In genomic region chr1:87328121-87329050, GRCh38 we compare ENCODE assay signal across 8 cellular contexts. TPM values are rescaled to one million over a fixed set of nuclear protein-coding genes. Genes with fewer than 3 reads are reported as not detected.
DNase-seq lines count a peak whose midpoint lies in the region; ATAC-seq and TF ChIP-seq lines count a peak whose summit lies in the region.

A gene with protein sequence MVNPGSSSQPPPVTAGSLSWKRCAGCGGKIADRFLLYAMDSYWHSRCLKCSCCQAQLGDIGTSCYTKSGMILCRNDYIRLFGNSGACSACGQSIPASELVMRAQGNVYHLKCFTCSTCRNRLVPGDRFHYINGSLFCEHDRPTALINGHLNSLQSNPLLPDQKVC (plus strand): TSS chr1:87328880. CDS start chr1:87332016, 3,136 bp downstream.

- intact Hi-C loops in mammary epithelial cell (cut with micrococcal nuclease), result loop anchor here (1.0 to 2.0 kb wide), 3 partner anchors 102 to 733 kb away; no protein-coding TSS in a partner anchor

- TF ChIP-seq POLR2A in GM18951 (IDR thresholded peaks at IDR 0.05; ENCODE audit: extremely low read depth, insufficient read depth, insufficient read length), result peak; percentile 95

- peak; percentile 94 for DNase-seq in AG08396 (ENCODE audit: low spot score)
- peak; percentile 96 for DNase-seq in NCI-H2227 treated with DMSO at 0.1 percent for 48 hours (lab: John Stamatoyannopoulos, UW)
- peak; percentile 96 for DNase-seq in WERI-Rb-1
- peak; percentile 98 for DNase-seq in mammary epithelial cell

- H3K27me3 ChIP-seq in WERI-Rb-1 (ENCODE audit: insufficient read depth, low read depth, severe bottlenecking) (no peaks in the 10 kb centered on the region), mammary epithelial cell (ENCODE audit: insufficient read depth, low read length) (no peaks in the 10 kb centered on the region), iPS-20b (ENCODE audit: insufficient read depth, low read length) (no peaks in the 10 kb centered on the region)

- H3K4me2 ChIP-seq in mammary epithelial cell (ENCODE audit: insufficient read depth, low read depth, low read length), result peak within 1 kb of the TSS; percentile 97

- H3K36me3 ChIP-seq in WERI-Rb-1 (peaks cover 16% of the 10 kb centered on the region), mammary epithelial cell (ENCODE audit: insufficient read depth, low read length) (no peaks in the 10 kb centered on the region), iPS-20b (ENCODE audit: insufficient read depth, low read depth, low read length) (peaks cover 14% of the 10 kb centered on the region)

- WGBS in mammary epithelial cell (ENCODE audit: low coverage, missing lambda C conversion rate), result 4% methylated on average over 24 of the region's 110 CpGs

- no peaks in the 10 kb centered on the region for H4K20me1 ChIP-seq in mammary epithelial cell (ENCODE audit: insufficient read depth, low read length)

- H3K9ac ChIP-seq in mammary epithelial cell (ENCODE audit: insufficient read depth, low read length) (peak within 1 kb of the TSS; percentile 86), iPS-20b (ENCODE audit: low read depth, low read length) (peak within 1 kb of the TSS; percentile 80)

- H3K9me3 ChIP-seq in WERI-Rb-1 (ENCODE audit: severe bottlenecking) (no peaks in the 10 kb centered on the region), mammary epithelial cell (replicated peaks; ENCODE audit: insufficient read depth, low read length) (no peaks in the 10 kb centered on the region), iPS-20b (ENCODE audit: insufficient read depth, low read depth, low read length) (no peaks in the 10 kb centered on the region)

- CTCF ChIA-PET in mammary epithelial cell (lab: Charles Lee; ENCODE audit: low non-redundant PET), result interaction anchor here (0.6 to 0.7 kb wide), 2 partner anchors 36 to 733 kb away, joined by 5 to 10 read pairs; no protein-coding TSS in a partner anchor

- dilution Hi-C loops in mammary epithelial cell (cut with HindIII; ENCODE audit: low sequenced_read_pairs), result no loop called here

- peak within 1 kb of the TSS; percentile 87 for H3K4me3 ChIP-seq in WERI-Rb-1 (ENCODE audit: low read depth, low read length)
- peak within 1 kb of the TSS; percentile 72 to 92 (median 82) for H3K4me3 ChIP-seq in mammary epithelial cell (replicated peaks in 1 of 3; ENCODE audit: insufficient read depth in 1 of 3, low read depth in 2 of 3, low read length in 3 of 3)
- H3K4me3 ChIP-seq in iPS-20b (ENCODE audit: low read length), result peak within 1 kb of the TSS; percentile 93
- peak within 1 kb of the TSS; percentile 66 to 86 (median 78) for H3K4me3 ChIP-seq in skin epidermis

- in situ Hi-C loops in GM18951 (cut with MboI; ENCODE audit: low sequenced_read_pairs, unreplicated experiment) (no loop called here), mammary epithelial cell (cut with MboI; ENCODE audit: low sequenced_read_pairs in 2 of 2) (loop anchor here in 1 of 2 donors (10.0 to 25.0 kb wide), 2 partner anchors 626 to 734 kb away; no protein-coding TSS in a partner anchor)

- TF ChIP-seq CTCF in WERI-Rb-1 (IDR thresholded peaks at IDR 0.05; ENCODE audit: low read depth, low read length) (no peak), mammary epithelial cell (conservative IDR thresholded peaks at IDR 0.05 in 1 of 2, IDR thresholded peaks at IDR 0.05 in 1 of 2; ENCODE audit: extremely low read depth in 1 of 2, insufficient read depth in 1 of 2, low read depth in 1 of 2, low read length in 2 of 2) (no peak)

- BruUV-seq in mammary epithelial cell (replicated peaks; lab: Mats Ljungman, UMichigan), result no TSS peak

- H3K4me1 ChIP-seq in mammary epithelial cell (ENCODE audit: insufficient read depth, low read length) (peaks cover 15% of the 10 kb centered on the region), iPS-20b (ENCODE audit: insufficient read depth, low read length) (peaks cover 23% of the 10 kb centered on the region; the same call in 1 of the 2 replicates)

- H3K79me2 ChIP-seq in mammary epithelial cell (ENCODE audit: insufficient read depth, low read length), result peaks cover 43% of the 10 kb centered on the region

- H3K27ac ChIP-seq in WERI-Rb-1, result peak within 1 kb of the TSS; percentile 78
- peak within 1 kb of the TSS; percentile 83 for H3K27ac ChIP-seq in mammary epithelial cell (ENCODE audit: insufficient read depth, low read depth, low read length)
- H3K27ac ChIP-seq in iPS-20b (ENCODE audit: low read length), result peak within 1 kb of the TSS; percentile 83
- H3K27ac ChIP-seq in skin epidermis, result peak within 1 kb of the TSS; percentile 87 to 98 (median 94)

- peak; percentile 78 for ATAC-seq in HG03175 (IDR thresholded peaks at IDR 0.05; ENCODE audit: unreplicated experiment)

- peak within 1 kb of the TSS; percentile 99 for H2AFZ ChIP-seq in mammary epithelial cell (ENCODE audit: low read depth, low read length)

RNA-seq across cellular contexts. Expression of the gene that starts here (rescaled TPM):
- total RNA-seq in mammary epithelial cell, result 10 to 100 TPM; 40.2 to 44.7 TPM
- polyA plus RNA-seq in mammary epithelial cell, result 34.4 TPM
- polyA minus RNA-seq in mammary epithelial cell, result 4.8 TPM

Comparison
In these comparisons a context has a peak if more than half of its experiments do, and no peak if none do; other contexts are left out.
1. Peak in every context shown above with its lines: DNase-seq, ATAC-seq, H3K4me3 ChIP-seq and H3K27ac ChIP-seq.